In genomic region chr2:29578084-29578598, GRCh38 we compare ENCODE assay signal across 34 cellular contexts.
"Had no signal": no experiment of that assay in that cellular context is flagged by ENCODE, and none has a peak within 500 bp of the region (broad histone marks: within the 10 kb centered on the region; RNA-seq: fewer than 3 reads in every experiment).

No MANE protein-coding gene starts in this region.

- H3K27ac Mint-ChIP-seq: activated B cell treated with CpG ODN at 0.5 μM for 24 hours; activated CD4-positive, alpha-beta memory T cell treated with anti-CD3 and anti-CD28 coated beads for 36 hours; activated naive CD4-positive, alpha-beta T cell treated with anti-CD3 and anti-CD28 coated beads for 36 hours; activated naive CD8-positive, alpha-beta T cell; activated naive CD8-positive, alpha-beta T cell treated with anti-CD3 and anti-CD28 coated beads, Interleukin-2, amount 50 U/mL, for 24 hours; activated T-helper 1 cell treated with anti-CD3 and anti-CD28 coated beads, Interleukin-12 subunit alpha, Interleukin-12 subunit beta, Interleukin-2, Interleukin-4 antibody, amounts not matched to agents 30 ng/mL and 10 ng/mL and 1 ng/mL, durations not matched to agents 14 hours and 24 hours and 36 hours; T-helper 1 cell treated with Interleukin-12 subunit alpha and Interleukin-12 subunit beta and Interleukin-4 antibody, amounts not matched to agents 30 μg/mL and 1 μg/mL, for 36 hours; T-helper 2 cell treated with Interferon-gamma antibody and Interleukin-4, amounts not matched to agents 5 μg/mL and 100 μg/mL, for 36 hours had no signal

- H3K36me3 ChIP-seq: brain microvascular endothelial cell, SJSA1 had no signal

- DNase-seq: activated B cell treated with CpG ODN at 0.5 μM for 24 hours; activated CD4-positive, alpha-beta memory T cell treated with anti-CD3 and anti-CD28 coated beads for 36 hours; activated CD4-positive, alpha-beta T cell treated with anti-CD3 and anti-CD28 coated beads for 4 hours; activated CD4-positive, alpha-beta T cell treated with anti-CD3 and anti-CD28 coated beads, Interleukin-2, amount 50 U/mL, for 1 hour; activated CD4-positive, CD25-positive, alpha-beta regulatory T cell treated with anti-CD3 and anti-CD28 coated beads, Interleukin-2, amount 50 U/mL, for 72 hours; activated CD8-positive, alpha-beta memory T cell treated with anti-CD3 and anti-CD28 coated beads, Interleukin-2, amount 50 U/mL, for 4 hours; activated gamma-delta T cell treated with Interleukin-2 at 50 U/mL for 16 hours; activated naive CD4-positive, alpha-beta T cell treated with anti-CD3 and anti-CD28 coated beads for 36 hours; activated naive CD8-positive, alpha-beta T cell treated with anti-CD3 and anti-CD28 coated beads, Interleukin-2, amount 50 U/mL, for 24 hours; activated T-cell treated with anti-CD3 and anti-CD28 coated beads for 4 hours; activated T-cell treated with anti-CD3 and anti-CD28 coated beads, Interleukin-2, amount 50 U/mL, for 4 hours; anterior cingulate cortex; brain microvascular endothelial cell; central memory CD4-positive, alpha-beta T cell; Kasumi-1; KBM-7; MM.1S; MV-4-11; NCI-H1092; NCI-H1436 treated with DMSO at 0.1 percent for 48 hours; NCI-H1694 treated with DMSO at 0.1 percent for 48 hours; NCI-H2029; NCI-H2107; NCI-H2171; NCI-H510A; NK-92 treated with Interleukin-12 subunit alpha and Interleukin-12 subunit beta, amount 100 ng/mL, for 24 hours; PC-9; Right ventricle myocardium superior; SK-N-SH had no signal

- H3K9me2 ChIP-seq: SK-N-SH had no signal

- H3K9me3 ChIP-seq: SJSA1, SK-N-SH had no signal

- H3K4me1 Mint-ChIP-seq: activated naive CD8-positive, alpha-beta T cell treated with anti-CD3 and anti-CD28 coated beads, Interleukin-2, amount 50 U/mL, for 24 hours had no signal

- H3K27ac ChIP-seq: brain microvascular endothelial cell, PC-9, SJSA1 had no signal

- H3K4me3 Mint-ChIP-seq: activated B cell treated with CpG ODN at 0.5 μM for 24 hours; activated CD4-positive, alpha-beta memory T cell treated with anti-CD3 and anti-CD28 coated beads for 36 hours; activated naive CD4-positive, alpha-beta T cell treated with anti-CD3 and anti-CD28 coated beads for 36 hours; activated naive CD8-positive, alpha-beta T cell; activated naive CD8-positive, alpha-beta T cell treated with anti-CD3 and anti-CD28 coated beads, Interleukin-2, amount 50 U/mL, for 24 hours; activated T-cell treated with anti-CD3 and anti-CD28 coated beads, Interleukin-2, amount 50 U/mL, for 4 hours; activated T-helper 1 cell treated with anti-CD3 and anti-CD28 coated beads, Interleukin-12 subunit alpha, Interleukin-12 subunit beta, Interleukin-2, Interleukin-4 antibody, amounts not matched to agents 30 ng/mL and 10 ng/mL and 1 ng/mL, durations not matched to agents 14 hours and 24 hours and 36 hours; T-helper 1 cell treated with Interleukin-12 subunit alpha and Interleukin-12 subunit beta and Interleukin-4 antibody, amounts not matched to agents 30 μg/mL and 1 μg/mL, for 36 hours; T-helper 2 cell treated with Interferon-gamma antibody and Interleukin-4, amounts not matched to agents 5 μg/mL and 100 μg/mL, for 36 hours had no signal

- H3K4me2 ChIP-seq: PC-9, SK-N-SH had no signal

- H3K27me3 ChIP-seq: brain microvascular endothelial cell, SJSA1 had no signal

- H3K4me3 ChIP-seq: PC-9, SJSA1 had no signal

- ATAC-seq: activated naive CD8-positive, alpha-beta T cell treated with anti-CD3 and anti-CD28 coated beads, Interleukin-2, amount 50 U/mL, for 24 hours; activated T-cell treated with anti-CD3 and anti-CD28 coated beads, Interleukin-2, amount 50 U/mL, for 4 hours had no signal

- H3K36me3 Mint-ChIP-seq: activated CD4-positive, alpha-beta memory T cell treated with anti-CD3 and anti-CD28 coated beads for 36 hours; activated naive CD8-positive, alpha-beta T cell had no signal

- H3K9me3 Mint-ChIP-seq: activated B cell treated with CpG ODN at 0.5 μM for 24 hours; activated CD4-positive, alpha-beta memory T cell treated with anti-CD3 and anti-CD28 coated beads for 36 hours; activated naive CD4-positive, alpha-beta T cell treated with anti-CD3 and anti-CD28 coated beads for 36 hours; activated naive CD8-positive, alpha-beta T cell treated with anti-CD3 and anti-CD28 coated beads, Interleukin-2, amount 50 U/mL, for 24 hours; activated T-cell treated with anti-CD3 and anti-CD28 coated beads, Interleukin-2, amount 50 U/mL, for 4 hours; activated T-helper 1 cell treated with anti-CD3 and anti-CD28 coated beads, Interleukin-12 subunit alpha, Interleukin-12 subunit beta, Interleukin-2, Interleukin-4 antibody, amounts not matched to agents 30 ng/mL and 10 ng/mL and 1 ng/mL, durations not matched to agents 14 hours and 24 hours and 36 hours; T-helper 1 cell treated with Interleukin-12 subunit alpha and Interleukin-12 subunit beta and Interleukin-4 antibody, amounts not matched to agents 30 μg/mL and 1 μg/mL, for 36 hours; T-helper 2 cell treated with Interferon-gamma antibody and Interleukin-4, amounts not matched to agents 5 μg/mL and 100 μg/mL, for 36 hours had no signal

- H2AFZ ChIP-seq: PC-9 had no signal
